ENCODE assay signal across 1 cellular context in the genomic region with DNA sequence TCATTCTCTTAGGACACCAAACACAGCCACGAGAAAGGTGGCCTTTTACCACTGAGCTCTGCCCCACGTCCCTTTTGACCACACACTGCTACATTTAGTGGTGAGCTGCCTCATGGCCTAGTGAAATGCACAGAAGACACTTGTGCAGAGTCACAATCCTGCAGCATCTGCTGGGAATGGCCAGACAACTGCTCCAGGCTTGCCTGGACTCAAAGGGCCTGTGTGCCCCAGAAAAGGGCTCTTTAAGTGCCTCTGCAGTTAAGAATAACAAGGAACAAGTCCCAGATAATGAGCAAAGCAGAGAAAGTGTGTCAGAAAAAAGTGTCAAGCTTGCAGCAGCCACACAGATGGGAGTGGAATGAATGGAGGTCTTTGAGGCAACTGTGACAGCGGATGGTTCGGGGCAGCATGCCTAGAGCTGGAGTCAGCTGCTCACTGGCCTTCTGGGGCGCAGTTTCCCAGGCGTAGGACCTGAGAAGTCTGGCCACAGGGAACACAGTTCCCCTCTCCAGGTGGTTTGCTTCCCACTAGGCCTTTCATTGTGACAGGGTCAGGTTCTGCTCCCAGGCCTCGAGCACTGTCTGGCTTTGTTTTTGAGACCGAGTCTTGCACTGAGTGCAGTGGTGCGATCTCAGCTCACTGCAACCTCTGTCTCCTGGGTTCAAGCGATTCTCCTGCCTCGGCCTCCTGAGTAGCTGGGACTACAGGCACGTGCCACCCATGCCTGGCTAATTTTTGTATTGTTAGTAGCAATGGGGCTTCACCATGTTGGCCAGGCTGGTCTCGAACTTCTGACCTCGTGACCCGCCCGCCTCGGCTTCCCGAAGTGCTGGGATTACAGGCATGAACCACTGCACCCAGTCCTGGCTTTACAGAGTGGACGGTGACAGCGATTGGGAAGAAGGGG.
TF ChIP-seq lines count a peak whose summit lies in the region.

No MANE protein-coding gene starts in this region.

TF ChIP-seq in GM23338, 12 proteins besides CTCF, POLR2A, EP300 and RAD21 (continued from another document):
- TF ChIP-seq ZNF462 (CRISPR knock-in tag; IDR thresholded peaks at IDR 0.05) (no peak), STAT1 (IDR thresholded peaks at IDR 0.05; ENCODE audit: unreplicated experiment) (no peak), EZH2 (IDR thresholded peaks at IDR 0.05; ENCODE audit: low read depth, unreplicated experiment) (no peak), JUNB (IDR thresholded peaks at IDR 0.05; ENCODE audit: unreplicated experiment) (no peak), REST (IDR thresholded peaks at IDR 0.05; ENCODE audit: unreplicated experiment) (no peak), CREB1 (CRISPR knock-in tag; IDR thresholded peaks at IDR 0.05; ENCODE audit: low read depth) (no peak), NANOG (IDR thresholded peaks at IDR 0.05; ENCODE audit: borderline replicate concordance) (no peak), ETS1 (IDR thresholded peaks at IDR 0.05) (no peak), ZNF114 (CRISPR knock-in tag; IDR thresholded peaks at IDR 0.05) (no peak)
TF ChIP-seq in GM23338: peak in this region for 0.
